ENCODE assay signal across 1 cellular context in the genomic region with DNA sequence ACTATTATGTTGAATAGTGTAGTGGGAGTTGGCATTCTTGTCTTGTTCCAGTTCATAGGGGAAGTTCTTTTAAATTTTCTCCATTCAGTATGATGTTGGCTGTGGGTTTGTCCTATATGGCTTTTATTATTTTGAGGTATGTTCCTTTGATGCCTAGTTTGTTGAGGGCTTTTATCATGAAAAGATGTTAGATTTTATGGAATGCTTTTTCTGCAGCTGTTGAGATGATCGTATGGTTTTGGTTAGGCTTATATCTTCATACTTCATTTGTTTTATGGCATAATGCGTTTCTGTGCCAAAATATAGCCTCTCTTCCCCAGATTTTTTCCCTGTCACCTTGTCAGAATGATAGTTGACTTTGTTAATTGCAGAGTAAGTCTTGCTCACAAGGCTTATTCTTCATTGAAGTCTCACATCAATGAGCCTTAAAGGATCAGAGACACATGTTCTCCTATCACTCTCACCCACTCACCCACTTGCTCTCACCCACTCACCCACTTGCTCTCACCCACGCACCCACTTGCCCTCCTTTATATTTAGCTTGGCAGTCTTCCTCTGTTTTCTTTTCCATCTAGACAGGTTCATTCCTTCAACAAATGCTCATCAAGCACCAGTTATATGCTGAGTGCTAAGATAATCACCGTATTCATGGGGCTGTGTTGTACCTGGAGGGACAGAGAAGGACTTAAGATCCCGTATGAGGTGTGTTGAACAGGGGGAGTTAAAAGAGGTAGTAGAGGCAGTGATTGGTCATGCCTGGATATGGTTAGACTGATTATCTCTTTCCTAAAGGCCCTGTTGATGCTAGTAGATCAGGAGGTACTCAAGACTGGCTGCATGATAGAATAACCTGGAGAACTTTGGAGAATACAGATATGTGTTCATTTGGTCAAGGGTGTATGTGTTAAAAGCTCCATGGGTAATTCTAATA.
A peak's percentile ranks its signal among the peaks of the same experiment; 100 is the strongest.
TF ChIP-seq lines count a peak whose summit lies in the region.

No MANE protein-coding gene starts in this region.

TF ChIP-seq in HEK293, 187 proteins besides CTCF, POLR2A, EP300 and RAD21 (continued from another document and continues in another):
- TF ChIP-seq, protein P1, sequence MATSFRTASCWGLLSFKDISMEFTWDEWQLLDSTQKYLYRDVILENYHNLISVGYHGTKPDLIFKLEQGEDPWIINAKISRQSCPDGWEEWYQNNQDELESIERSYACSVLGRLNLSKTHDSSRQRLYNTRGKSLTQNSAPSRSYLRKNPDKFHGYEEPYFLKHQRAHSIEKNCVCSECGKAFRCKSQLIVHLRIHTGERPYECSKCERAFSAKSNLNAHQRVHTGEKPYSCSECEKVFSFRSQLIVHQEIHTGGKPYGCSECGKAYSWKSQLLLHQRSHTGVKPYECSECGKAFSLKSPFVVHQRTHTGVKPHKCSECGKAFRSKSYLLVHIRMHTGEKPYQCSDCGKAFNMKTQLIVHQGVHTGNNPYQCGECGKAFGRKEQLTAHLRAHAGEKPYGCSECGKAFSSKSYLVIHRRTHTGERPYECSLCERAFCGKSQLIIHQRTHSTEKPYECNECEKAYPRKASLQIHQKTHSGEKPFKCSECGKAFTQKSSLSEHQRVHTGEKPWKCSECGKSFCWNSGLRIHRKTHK (tag by site-specific recombination; IDR thresholded peaks at IDR 0.05) = no peak
- no peak for TF ChIP-seq ZNF747 (tag by site-specific recombination; IDR thresholded peaks at IDR 0.05)
- TF ChIP-seq, protein P2, sequence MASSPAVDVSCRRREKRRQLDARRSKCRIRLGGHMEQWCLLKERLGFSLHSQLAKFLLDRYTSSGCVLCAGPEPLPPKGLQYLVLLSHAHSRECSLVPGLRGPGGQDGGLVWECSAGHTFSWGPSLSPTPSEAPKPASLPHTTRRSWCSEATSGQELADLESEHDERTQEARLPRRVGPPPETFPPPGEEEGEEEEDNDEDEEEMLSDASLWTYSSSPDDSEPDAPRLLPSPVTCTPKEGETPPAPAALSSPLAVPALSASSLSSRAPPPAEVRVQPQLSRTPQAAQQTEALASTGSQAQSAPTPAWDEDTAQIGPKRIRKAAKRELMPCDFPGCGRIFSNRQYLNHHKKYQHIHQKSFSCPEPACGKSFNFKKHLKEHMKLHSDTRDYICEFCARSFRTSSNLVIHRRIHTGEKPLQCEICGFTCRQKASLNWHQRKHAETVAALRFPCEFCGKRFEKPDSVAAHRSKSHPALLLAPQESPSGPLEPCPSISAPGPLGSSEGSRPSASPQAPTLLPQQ (tag by site-specific recombination; IDR thresholded peaks at IDR 0.05) = no peak
- no peak for TF ChIP-seq ZNF174 (tag by site-specific recombination; IDR thresholded peaks at IDR 0.05)
- TF ChIP-seq SETDB1 (IDR thresholded peaks at IDR 0.05; ENCODE audit: insufficient read length, low read length) = no peak
- no peak for TF ChIP-seq ZNF157 (tag by site-specific recombination; IDR thresholded peaks at IDR 0.05)
- no peak for TF ChIP-seq KLF16 (tag by site-specific recombination; IDR thresholded peaks at IDR 0.05)
- TF ChIP-seq ZNF560 (tag by site-specific recombination; IDR thresholded peaks at IDR 0.05; ENCODE audit: borderline replicate concordance) = no peak
- TF ChIP-seq, protein P3, sequence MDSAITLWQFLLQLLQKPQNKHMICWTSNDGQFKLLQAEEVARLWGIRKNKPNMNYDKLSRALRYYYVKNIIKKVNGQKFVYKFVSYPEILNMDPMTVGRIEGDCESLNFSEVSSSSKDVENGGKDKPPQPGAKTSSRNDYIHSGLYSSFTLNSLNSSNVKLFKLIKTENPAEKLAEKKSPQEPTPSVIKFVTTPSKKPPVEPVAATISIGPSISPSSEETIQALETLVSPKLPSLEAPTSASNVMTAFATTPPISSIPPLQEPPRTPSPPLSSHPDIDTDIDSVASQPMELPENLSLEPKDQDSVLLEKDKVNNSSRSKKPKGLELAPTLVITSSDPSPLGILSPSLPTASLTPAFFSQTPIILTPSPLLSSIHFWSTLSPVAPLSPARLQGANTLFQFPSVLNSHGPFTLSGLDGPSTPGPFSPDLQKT (IDR thresholded peaks at IDR 0.05; ENCODE audit: borderline replicate concordance, low read depth, low read length) = no peak
- no peak for TF ChIP-seq ZNF777 (tag by site-specific recombination; IDR thresholded peaks at IDR 0.05; ENCODE audit: borderline replicate concordance)
- TF ChIP-seq, protein P4, sequence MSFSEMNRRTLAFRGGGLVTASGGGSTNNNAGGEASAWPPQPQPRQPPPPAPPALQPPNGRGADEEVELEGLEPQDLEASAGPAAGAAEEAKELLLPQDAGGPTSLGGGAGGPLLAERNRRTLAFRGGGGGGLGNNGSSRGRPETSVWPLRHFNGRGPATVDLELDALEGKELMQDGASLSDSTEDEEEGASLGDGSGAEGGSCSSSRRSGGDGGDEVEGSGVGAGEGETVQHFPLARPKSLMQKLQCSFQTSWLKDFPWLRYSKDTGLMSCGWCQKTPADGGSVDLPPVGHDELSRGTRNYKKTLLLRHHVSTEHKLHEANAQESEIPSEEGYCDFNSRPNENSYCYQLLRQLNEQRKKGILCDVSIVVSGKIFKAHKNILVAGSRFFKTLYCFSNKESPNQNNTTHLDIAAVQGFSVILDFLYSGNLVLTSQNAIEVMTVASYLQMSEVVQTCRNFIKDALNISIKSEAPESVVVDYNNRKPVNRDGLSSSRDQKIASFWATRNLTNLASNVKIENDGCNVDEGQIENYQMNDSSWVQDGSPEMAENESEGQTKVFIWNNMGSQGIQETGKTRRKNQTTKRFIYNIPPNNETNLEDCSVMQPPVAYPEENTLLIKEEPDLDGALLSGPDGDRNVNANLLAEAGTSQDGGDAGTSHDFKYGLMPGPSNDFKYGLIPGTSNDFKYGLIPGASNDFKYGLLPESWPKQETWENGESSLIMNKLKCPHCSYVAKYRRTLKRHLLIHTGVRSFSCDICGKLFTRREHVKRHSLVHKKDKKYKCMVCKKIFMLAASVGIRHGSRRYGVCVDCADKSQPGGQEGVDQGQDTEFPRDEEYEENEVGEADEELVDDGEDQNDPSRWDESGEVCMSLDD (tag by site-specific recombination; IDR thresholded peaks at IDR 0.05) = no peak
- TF ChIP-seq ZNF184 (tag by site-specific recombination; IDR thresholded peaks at IDR 0.05) = no peak
- TF ChIP-seq ZNF510 (tag by site-specific recombination; IDR thresholded peaks at IDR 0.05; ENCODE audit: insufficient replicate concordance) = no peak
- TF ChIP-seq, protein P5, sequence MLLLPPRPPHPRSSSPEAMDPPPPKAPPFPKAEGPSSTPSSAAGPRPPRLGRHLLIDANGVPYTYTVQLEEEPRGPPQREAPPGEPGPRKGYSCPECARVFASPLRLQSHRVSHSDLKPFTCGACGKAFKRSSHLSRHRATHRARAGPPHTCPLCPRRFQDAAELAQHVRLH (tag by site-specific recombination; IDR thresholded peaks at IDR 0.05) = no peak
- no peak for TF ChIP-seq REPIN1 (tag by site-specific recombination; IDR thresholded peaks at IDR 0.05; ENCODE audit: low read depth)
- TF ChIP-seq ZNF175 (tag by site-specific recombination; IDR thresholded peaks at IDR 0.05) = no peak
- TF ChIP-seq ZNF664 (tag by site-specific recombination; IDR thresholded peaks at IDR 0.05) = no peak
- no peak for TF ChIP-seq ZNF112 (tag by site-specific recombination; IDR thresholded peaks at IDR 0.05)
- TF ChIP-seq, protein P6, sequence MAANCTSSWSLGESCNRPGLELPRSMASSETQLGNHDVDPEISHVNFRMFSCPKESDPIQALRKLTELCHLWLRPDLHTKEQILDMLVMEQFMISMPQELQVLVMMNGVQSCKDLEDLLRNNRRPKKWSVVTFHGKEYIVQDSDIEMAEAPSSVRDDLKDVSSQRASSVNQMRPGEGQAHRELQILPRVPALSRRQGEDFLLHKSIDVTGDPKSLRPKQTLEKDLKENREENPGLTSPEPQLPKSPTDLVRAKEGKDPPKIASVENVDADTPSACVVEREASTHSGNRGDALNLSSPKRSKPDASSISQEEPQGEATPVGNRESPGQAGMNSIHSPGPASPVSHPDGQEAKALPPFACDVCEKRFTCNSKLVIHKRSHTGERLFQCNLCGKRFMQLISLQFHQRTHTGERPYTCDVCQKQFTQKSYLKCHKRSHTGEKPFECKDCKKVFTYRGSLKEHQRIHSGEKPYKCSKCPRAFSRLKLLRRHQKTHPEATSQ (tag by site-specific recombination; IDR thresholded peaks at IDR 0.05) = no peak
- TF ChIP-seq MYNN (tag by site-specific recombination; IDR thresholded peaks at IDR 0.05; ENCODE audit: borderline replicate concordance) = peak; percentile 98
- TF ChIP-seq, protein P7, sequence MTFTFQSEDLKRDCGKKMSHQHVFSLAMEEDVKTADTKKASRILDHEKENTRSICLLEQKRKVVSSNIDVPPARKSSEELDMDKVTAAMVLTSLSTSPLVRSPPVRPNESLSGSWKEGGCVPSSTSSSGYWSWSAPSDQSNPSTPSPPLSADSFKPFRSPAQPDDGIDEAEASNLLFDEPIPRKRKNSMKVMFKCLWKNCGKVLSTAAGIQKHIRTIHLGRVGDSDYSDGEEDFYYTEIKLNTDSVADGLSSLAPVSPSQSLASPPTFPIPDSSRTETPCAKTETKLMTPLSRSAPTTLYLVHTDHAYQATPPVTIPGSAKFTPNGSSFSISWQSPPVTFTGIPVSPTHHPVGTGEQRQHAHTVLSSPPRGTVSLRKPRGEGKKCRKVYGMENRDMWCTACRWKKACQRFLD (tag by site-specific recombination; IDR thresholded peaks at IDR 0.05) = no peak
- TF ChIP-seq ZFHX2 (tag by site-specific recombination; conservative IDR thresholded peaks at IDR 0.05) = peak; percentile 100
- no peak for TF ChIP-seq ZNF155 (tag by site-specific recombination; IDR thresholded peaks at IDR 0.05)
- no peak for TF ChIP-seq ZFP37 (tag by site-specific recombination; IDR thresholded peaks at IDR 0.05)
- no peak for TF ChIP-seq ZSCAN30 (tag by site-specific recombination; IDR thresholded peaks at IDR 0.05)
- no peak for TF ChIP-seq ZNF555 (tag by site-specific recombination; conservative IDR thresholded peaks at IDR 0.05)
- TF ChIP-seq, protein P8, sequence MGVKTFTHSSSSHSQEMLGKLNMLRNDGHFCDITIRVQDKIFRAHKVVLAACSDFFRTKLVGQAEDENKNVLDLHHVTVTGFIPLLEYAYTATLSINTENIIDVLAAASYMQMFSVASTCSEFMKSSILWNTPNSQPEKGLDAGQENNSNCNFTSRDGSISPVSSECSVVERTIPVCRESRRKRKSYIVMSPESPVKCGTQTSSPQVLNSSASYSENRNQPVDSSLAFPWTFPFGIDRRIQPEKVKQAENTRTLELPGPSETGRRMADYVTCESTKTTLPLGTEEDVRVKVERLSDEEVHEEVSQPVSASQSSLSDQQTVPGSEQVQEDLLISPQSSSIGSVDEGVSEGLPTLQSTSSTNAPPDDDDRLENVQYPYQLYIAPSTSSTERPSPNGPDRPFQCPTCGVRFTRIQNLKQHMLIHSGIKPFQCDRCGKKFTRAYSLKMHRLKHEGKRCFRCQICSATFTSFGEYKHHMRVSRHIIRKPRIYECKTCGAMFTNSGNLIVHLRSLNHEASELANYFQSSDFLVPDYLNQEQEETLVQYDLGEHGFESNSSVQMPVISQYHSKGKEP (tag by site-specific recombination; IDR thresholded peaks at IDR 0.05) = no peak
- no peak for TF ChIP-seq ZNF366 (tag by site-specific recombination; conservative IDR thresholded peaks at IDR 0.05)
- TF ChIP-seq ZNF776 (tag by site-specific recombination; IDR thresholded peaks at IDR 0.05; ENCODE audit: borderline replicate concordance) = no peak
- TF ChIP-seq KLF7 (tag by site-specific recombination; IDR thresholded peaks at IDR 0.05; ENCODE audit: borderline replicate concordance) = no peak
- TF ChIP-seq ZNF423 (tag by site-specific recombination; IDR thresholded peaks at IDR 0.05) = no peak
- TF ChIP-seq, protein P9, sequence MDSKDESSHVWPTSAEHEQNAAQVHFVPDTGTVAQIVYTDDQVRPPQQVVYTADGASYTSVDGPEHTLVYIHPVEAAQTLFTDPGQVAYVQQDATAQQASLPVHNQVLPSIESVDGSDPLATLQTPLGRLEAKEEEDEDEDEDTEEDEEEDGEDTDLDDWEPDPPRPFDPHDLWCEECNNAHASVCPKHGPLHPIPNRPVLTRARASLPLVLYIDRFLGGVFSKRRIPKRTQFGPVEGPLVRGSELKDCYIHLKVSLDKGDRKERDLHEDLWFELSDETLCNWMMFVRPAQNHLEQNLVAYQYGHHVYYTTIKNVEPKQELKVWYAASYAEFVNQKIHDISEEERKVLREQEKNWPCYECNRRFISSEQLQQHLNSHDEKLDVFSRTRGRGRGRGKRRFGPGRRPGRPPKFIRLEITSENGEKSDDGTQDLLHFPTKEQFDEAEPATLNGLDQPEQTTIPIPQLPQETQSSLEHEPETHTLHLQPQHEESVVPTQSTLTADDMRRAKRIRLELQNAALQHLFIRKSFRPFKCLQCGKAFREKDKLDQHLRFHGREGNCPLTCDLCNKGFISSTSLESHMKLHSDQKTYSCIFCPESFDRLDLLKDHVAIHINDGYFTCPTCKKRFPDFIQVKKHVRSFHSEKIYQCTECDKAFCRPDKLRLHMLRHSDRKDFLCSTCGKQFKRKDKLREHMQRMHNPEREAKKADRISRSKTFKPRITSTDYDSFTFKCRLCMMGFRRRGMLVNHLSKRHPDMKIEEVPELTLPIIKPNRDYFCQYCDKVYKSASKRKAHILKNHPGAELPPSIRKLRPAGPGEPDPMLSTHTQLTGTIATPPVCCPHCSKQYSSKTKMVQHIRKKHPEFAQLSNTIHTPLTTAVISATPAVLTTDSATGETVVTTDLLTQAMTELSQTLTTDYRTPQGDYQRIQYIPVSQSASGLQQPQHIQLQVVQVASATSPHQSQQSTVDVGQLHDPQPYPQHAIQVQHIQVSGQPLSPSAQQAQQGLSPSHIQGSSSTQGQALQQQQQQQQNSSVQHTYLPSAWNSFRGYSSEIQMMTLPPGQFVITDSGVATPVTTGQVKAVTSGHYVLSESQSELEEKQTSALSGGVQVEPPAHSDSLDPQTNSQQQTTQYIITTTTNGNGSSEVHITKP (tag by site-specific recombination; IDR thresholded peaks at IDR 0.05) = peak; percentile 22; the same call in 1 of the 2 replicates
- TF ChIP-seq ZNF548 (tag by site-specific recombination; IDR thresholded peaks at IDR 0.05) = no peak
- TF ChIP-seq ZEB2 (tag by site-specific recombination; IDR thresholded peaks at IDR 0.05) = no peak
- TF ChIP-seq ZNF624 (tag by site-specific recombination; IDR thresholded peaks at IDR 0.05) = no peak
- no peak for TF ChIP-seq ZNF394 (tag by site-specific recombination; IDR thresholded peaks at IDR 0.05; ENCODE audit: borderline replicate concordance)
- no peak for TF ChIP-seq ZNF521 (tag by site-specific recombination; IDR thresholded peaks at IDR 0.05)
- TF ChIP-seq ZNF791 (tag by site-specific recombination; IDR thresholded peaks at IDR 0.05) = no peak
- TF ChIP-seq ZNF585B (tag by site-specific recombination; IDR thresholded peaks at IDR 0.05) = no peak
- peak; percentile 92 for TF ChIP-seq ZBTB17 (tag by site-specific recombination; IDR thresholded peaks at IDR 0.05)
- no peak for TF ChIP-seq ZNF19 (tag by site-specific recombination; IDR thresholded peaks at IDR 0.05; ENCODE audit: low read depth)
- TF ChIP-seq ZNF629 (tag by site-specific recombination; IDR thresholded peaks at IDR 0.05) = no peak
- TF ChIP-seq, protein P10, sequence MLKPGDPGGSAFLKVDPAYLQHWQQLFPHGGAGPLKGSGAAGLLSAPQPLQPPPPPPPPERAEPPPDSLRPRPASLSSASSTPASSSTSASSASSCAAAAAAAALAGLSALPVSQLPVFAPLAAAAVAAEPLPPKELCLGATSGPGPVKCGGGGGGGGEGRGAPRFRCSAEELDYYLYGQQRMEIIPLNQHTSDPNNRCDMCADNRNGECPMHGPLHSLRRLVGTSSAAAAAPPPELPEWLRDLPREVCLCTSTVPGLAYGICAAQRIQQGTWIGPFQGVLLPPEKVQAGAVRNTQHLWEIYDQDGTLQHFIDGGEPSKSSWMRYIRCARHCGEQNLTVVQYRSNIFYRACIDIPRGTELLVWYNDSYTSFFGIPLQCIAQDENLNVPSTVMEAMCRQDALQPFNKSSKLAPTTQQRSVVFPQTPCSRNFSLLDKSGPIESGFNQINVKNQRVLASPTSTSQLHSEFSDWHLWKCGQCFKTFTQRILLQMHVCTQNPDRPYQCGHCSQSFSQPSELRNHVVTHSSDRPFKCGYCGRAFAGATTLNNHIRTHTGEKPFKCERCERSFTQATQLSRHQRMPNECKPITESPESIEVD (tag by site-specific recombination; IDR thresholded peaks at IDR 0.05) = peak; percentile 82
